1 cellular context compared by ENCODE assay signal in genomic region chr6:79946773-79947190, GRCh38.
TF ChIP-seq lines count a peak whose summit lies in the region.

No MANE protein-coding gene starts in this region.

TF ChIP-seq in IMR-90, 13 proteins besides CTCF, POLR2A, EP300 and RAD21:
- TF ChIP-seq MAZ (IDR thresholded peaks at IDR 0.05; ENCODE audit: borderline replicate concordance, low read depth, low read length): no peak
- TF ChIP-seq ELK1 (IDR thresholded peaks at IDR 0.05; ENCODE audit: borderline replicate concordance, low read depth, low read length): no peak
- no peak for TF ChIP-seq CEBPB (IDR thresholded peaks at IDR 0.05; ENCODE audit: low read depth, low read length)
